Comparison of ENCODE assay signal across 22 cellular contexts in the genomic region with DNA sequence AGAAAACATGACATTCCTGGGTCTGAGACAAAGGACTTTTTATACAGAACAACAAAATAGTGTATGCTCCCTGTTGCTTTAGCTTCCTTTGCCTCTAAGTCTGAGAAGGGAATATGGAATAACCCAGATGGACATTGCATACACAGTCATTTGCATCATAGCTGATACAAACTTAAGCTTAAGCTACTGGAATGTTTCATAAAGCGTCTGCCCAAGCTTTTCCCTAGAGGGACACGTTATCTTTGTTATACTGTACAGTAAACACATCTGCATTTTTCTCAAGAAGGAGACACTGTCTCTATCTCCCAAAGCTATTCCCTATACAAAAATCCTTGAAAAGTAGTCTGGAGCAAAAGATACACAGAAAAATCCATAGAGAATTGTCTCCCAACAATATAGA.
"Had no signal": no experiment of that assay in that cellular context is flagged by ENCODE, and none has a peak within 500 bp of the region (broad histone marks: within the 10 kb centered on the region; RNA-seq: fewer than 3 reads in every experiment).

No MANE protein-coding gene starts in this region.

- DNase-seq: colonic mucosa; effector CD4-positive, alpha-beta T cell; endodermal cell; foreskin melanocyte; head of caudate nucleus; hippocampal formation; left colon; left ventricle myocardium superior; mesendoderm; naive B cell; right lobe of liver; spleen; stimulated activated CD4-positive, alpha-beta T cell treated with anti-CD3 and anti-CD28 coated beads, Interleukin-15, amount 100 ng/mL, for 24 hours; stimulated activated CD4-positive, alpha-beta T cell treated with anti-CD3 and anti-CD28 coated beads, Interleukin-1b, Interleukin-23, amount 100 ng/mL, for 48 hours; stimulated activated CD4-positive, alpha-beta T cell treated with anti-CD3 and anti-CD28 coated beads, Interleukin-4, amount 100 ng/mL, for 24 hours; tibial artery; upper lobe of left lung; uterus had no signal

- H2AFZ ChIP-seq: parathyroid adenoma had no signal

- H3K9me3 ChIP-seq: colonic mucosa, prostate gland, right lobe of liver, tibial artery, upper lobe of left lung, uterus had no signal

- H3K27me3 ChIP-seq: colonic mucosa, right lobe of liver, spleen, tibial artery, upper lobe of left lung, uterus had no signal

- H3K4me1 ChIP-seq: colonic mucosa, parathyroid adenoma, prostate gland, right lobe of liver, spleen, tibial artery, upper lobe of left lung, uterus had no signal

- H3K36me3 ChIP-seq: colonic mucosa, prostate gland, right lobe of liver, spleen, tibial artery, upper lobe of left lung, uterus had no signal

- H3K9ac ChIP-seq: parathyroid adenoma had no signal

- H3K4me3 ChIP-seq: colonic mucosa, lung, prostate gland, right lobe of liver, spleen, tibial artery, upper lobe of left lung, uterus had no signal

- H3K27ac ChIP-seq: colonic mucosa, parathyroid adenoma, prostate gland, right lobe of liver, spleen, tibial artery, upper lobe of left lung, uterus had no signal

- ATAC-seq: left colon; left ventricle myocardium superior; right lobe of liver; stimulated activated memory B cell treated with anti-CD40 and anti-IgM and Interleukin-4, amounts not matched to agents 10 μg/mL and 1 μg/mL and 100 μg/mL, for 72 hours had no signal
